Comparison of ENCODE assay signal across 26 cellular contexts in genomic region chr7:134542195-134542771, GRCh38. TPM values are rescaled to one million over a fixed set of nuclear protein-coding genes. Genes with fewer than 3 reads are reported as not detected.
"Had no signal": no experiment of that assay in that cellular context is flagged by ENCODE, and none has a peak within 500 bp of the region (broad histone marks: within the 10 kb centered on the region; RNA-seq: fewer than 3 reads in every experiment).

No MANE protein-coding gene starts in this region.

- H3K9ac ChIP-seq: KMS-11, SK-N-SH had no signal

- H3K9me3 ChIP-seq: SK-N-SH had no signal

- H3K27ac ChIP-seq: HL-60, KMS-11, RWPE1 had no signal

- ATAC-seq: K562, Panc1, T-cell had no signal

- H3K9me3 Mint-ChIP-seq: T-cell; T-helper 1 cell treated with Interleukin-12 subunit alpha and Interleukin-12 subunit beta and Interleukin-4 antibody, amounts not matched to agents 30 μg/mL and 1 μg/mL, for 36 hours had no signal

- H3K27ac Mint-ChIP-seq: IgD-negative memory B cell; T-cell; T-helper 1 cell treated with Interleukin-12 subunit alpha and Interleukin-12 subunit beta and Interleukin-4 antibody, amounts not matched to agents 30 μg/mL and 1 μg/mL, for 36 hours had no signal

- FAIRE-seq: HTR-8/SVneo, K562 had no signal

- H3K4me3 ChIP-seq: K562 had no signal

- H3K4me2 ChIP-seq: KMS-11, SK-N-SH had no signal

- H3K36me3 Mint-ChIP-seq: IgD-negative memory B cell, T-cell had no signal

- H3K4me3 Mint-ChIP-seq: IgD-negative memory B cell; T-cell; T-helper 1 cell treated with Interleukin-12 subunit alpha and Interleukin-12 subunit beta and Interleukin-4 antibody, amounts not matched to agents 30 μg/mL and 1 μg/mL, for 36 hours had no signal

- DNase-seq: Kasumi-1, MM.1S, NCI-H1092 treated with DMSO at 0.1 percent for 48 hours, NCI-H1436, NCI-H187, NCI-H2029, NCI-H2081 treated with DMSO at 0.1 percent for 48 hours, NCI-H2171, NCI-H226, NCI-H446, NCI-H510A, NCI-H524 treated with DMSO at 0.1 percent for 48 hours, NCI-H69, NCI-H774, SHP77, SK-N-SH, SW 1271, T-cell had no signal

RNA-seq across cellular contexts. Expression of gene AKR1B15, which starts 6.6 kb away (rescaled TPM):
- total RNA-seq: K562, T-cell had no signal
- polyA plus RNA-seq: IgD-negative memory B cell, K562, SK-N-SH had no signal

RNA-seq across cellular contexts. Expression of gene AKR1B10, which starts 14.9 kb away (rescaled TPM):
- total RNA-seq: K562 had no signal
- polyA plus RNA-seq: IgD-negative memory B cell, K562 had no signal
